In the genomic region with DNA sequence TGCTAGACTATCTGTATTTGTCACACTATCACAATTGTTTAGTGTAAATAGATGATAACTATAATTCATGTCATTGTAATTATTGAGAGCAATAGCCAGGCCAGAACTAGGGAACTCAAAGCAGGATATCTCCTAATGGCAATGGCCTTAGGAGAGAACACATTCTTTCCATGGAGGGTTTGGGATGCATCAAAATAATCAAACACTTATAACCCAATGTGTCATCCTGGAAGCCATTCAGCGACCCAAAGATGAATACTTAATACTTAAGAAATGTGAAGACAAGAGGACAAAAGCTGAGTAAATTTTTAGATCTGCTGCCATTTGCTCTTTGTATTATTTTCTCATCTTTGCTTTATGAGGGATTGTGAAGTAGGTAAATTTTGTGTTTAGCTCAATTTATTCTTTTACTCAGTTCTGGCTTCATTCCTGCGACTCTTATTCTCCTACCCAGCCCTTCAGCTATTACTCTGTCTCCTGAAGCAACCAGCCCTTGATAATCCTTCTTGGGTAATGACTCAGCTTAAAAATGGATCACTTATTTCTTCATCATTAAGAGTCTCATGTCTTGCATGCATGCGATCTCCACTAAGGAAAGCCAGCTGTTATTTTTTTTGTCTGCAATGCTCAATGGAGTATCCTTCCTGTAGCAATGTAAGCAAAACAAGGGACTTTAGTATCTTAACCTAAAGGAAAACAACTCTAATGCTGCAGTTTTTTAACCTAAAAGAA, we compare ENCODE assay signal across 28 cellular contexts. TPM values are rescaled to one million over a fixed set of nuclear protein-coding genes. Genes with fewer than 3 reads are reported as not detected.
DNase-seq lines count a peak whose midpoint lies in the region; ATAC-seq, FAIRE-seq and TF ChIP-seq lines count a peak whose summit lies in the region.
"Had no signal": no experiment of that assay in that cellular context is flagged by ENCODE, and none has a peak within 500 bp of the region (broad histone marks: within the 10 kb centered on the region; RNA-seq: fewer than 3 reads in every experiment).

No MANE protein-coding gene starts in this region.

- H3K9me2 ChIP-seq in hepatocyte (replicated peaks; ENCODE audit: insufficient read depth) = no peaks in the 10 kb centered on the region

- no peaks in the 10 kb centered on the region for H3K79me2 ChIP-seq in hepatocyte
- H3K79me2 ChIP-seq: parathyroid adenoma had no signal

- H3K4me1 Mint-ChIP-seq in HFFc6 (ENCODE audit: low read depth) = peaks cover 44% of the 10 kb centered on the region
- H3K4me1 Mint-ChIP-seq: activated naive CD4-positive, alpha-beta T cell treated with anti-CD3 and anti-CD28 coated beads, Interleukin-2, amount 50 U/mL, for 24 hours; brain; naive thymus-derived CD4-positive, alpha-beta T cell had no signal

- no peak overlapping the region for H3K4me2 ChIP-seq in hepatocyte
- H3K4me2 ChIP-seq: BLaER1 had no signal

- H3K9me3 ChIP-seq in hepatocyte (ENCODE audit: low read depth) = no peaks in the 10 kb centered on the region
- H3K9me3 ChIP-seq: BLaER1 had no signal

- H3K27me3 Mint-ChIP-seq in HFFc6 (ENCODE audit: insufficient read depth) = no peaks in the 10 kb centered on the region; the same call in 1 of the 2 replicates
- H3K27me3 Mint-ChIP-seq: dendritic cell treated with granulocyte-macrophage colony-stimulating factor and Interleukin-4, amounts not matched to agents 40 ng/mL and 50 ng/mL, for 4 days had no signal

- H3K36me3 ChIP-seq in bronchial epithelial cell (ENCODE audit: control insufficient read depth, insufficient read depth, low read length) (no peaks in the 10 kb centered on the region), hepatocyte (replicated peaks; ENCODE audit: insufficient read depth, low read depth) (no peaks in the 10 kb centered on the region)
- H3K36me3 ChIP-seq: BLaER1 had no signal

- no peaks in the 10 kb centered on the region for H3K9me3 Mint-ChIP-seq in HFFc6
- H3K9me3 Mint-ChIP-seq: activated CD8-positive, alpha-beta T cell treated with anti-CD3 and anti-CD28 coated beads for 36 hours; activated T-cell treated with anti-CD3 and anti-CD28 coated beads, Interleukin-2, amount 50 U/mL, for 4 hours; dendritic cell treated with granulocyte-macrophage colony-stimulating factor and Interleukin-4, amounts not matched to agents 40 ng/mL and 50 ng/mL, for 4 days; T-helper 1 cell treated with Interleukin-12 subunit alpha and Interleukin-12 subunit beta and Interleukin-4 antibody, amounts not matched to agents 30 μg/mL and 1 μg/mL, for 36 hours had no signal

- 82% methylated on average over 3 of the region's 3 CpGs for WGBS in hepatocyte (ENCODE audit: low lambda C conversion rate, missing lambda C conversion rate)

- no peaks in the 10 kb centered on the region for H3K4me1 ChIP-seq in hepatocyte (ENCODE audit: insufficient read depth)
- H3K4me1 ChIP-seq: BLaER1, parathyroid adenoma had no signal

- TF ChIP-seq CTCF in AG09309 (IDR thresholded peaks at IDR 0.05; ENCODE audit: control insufficient read depth, insufficient read depth, low read depth, low read length, missing control alignments) = no peak
- TF ChIP-seq CTCF in HFFc6 (IDR thresholded peaks at IDR 0.05) = no peak
- no peak for TF ChIP-seq CTCF in bronchial epithelial cell (IDR thresholded peaks at IDR 0.05; ENCODE audit: insufficient read depth, low read length, severe bottlenecking)
- no peak for TF ChIP-seq CTCF in hepatocyte (IDR thresholded peaks at IDR 0.05; ENCODE audit: poor library complexity)

- H2AFZ ChIP-seq in hepatocyte = no peak overlapping the region
- H2AFZ ChIP-seq: parathyroid adenoma had no signal

- H3K4me3 Mint-ChIP-seq in HFFc6 = peak overlapping the region; percentile 9; the same call in 1 of the 2 replicates
- H3K4me3 Mint-ChIP-seq: activated CD8-positive, alpha-beta T cell treated with anti-CD3 and anti-CD28 coated beads for 36 hours; activated naive CD4-positive, alpha-beta T cell treated with anti-CD3 and anti-CD28 coated beads, Interleukin-2, amount 50 U/mL, for 24 hours; activated T-cell treated with anti-CD3 and anti-CD28 coated beads, Interleukin-2, amount 50 U/mL, for 4 hours; brain; dendritic cell treated with granulocyte-macrophage colony-stimulating factor and Interleukin-4, amounts not matched to agents 40 ng/mL and 50 ng/mL, for 4 days; naive thymus-derived CD4-positive, alpha-beta T cell; T-helper 1 cell treated with Interleukin-12 subunit alpha and Interleukin-12 subunit beta and Interleukin-4 antibody, amounts not matched to agents 30 μg/mL and 1 μg/mL, for 36 hours had no signal

- H3K27ac Mint-ChIP-seq in HFFc6 = peak overlapping the region; percentile 70
- H3K27ac Mint-ChIP-seq: activated CD8-positive, alpha-beta T cell treated with anti-CD3 and anti-CD28 coated beads for 36 hours; activated naive CD4-positive, alpha-beta T cell treated with anti-CD3 and anti-CD28 coated beads, Interleukin-2, amount 50 U/mL, for 24 hours; brain; dendritic cell treated with granulocyte-macrophage colony-stimulating factor and Interleukin-4, amounts not matched to agents 40 ng/mL and 50 ng/mL, for 4 days; naive thymus-derived CD4-positive, alpha-beta T cell; T-helper 1 cell treated with Interleukin-12 subunit alpha and Interleukin-12 subunit beta and Interleukin-4 antibody, amounts not matched to agents 30 μg/mL and 1 μg/mL, for 36 hours had no signal

- no peak overlapping the region for H3K4me3 ChIP-seq in AG09309 (ENCODE audit: control insufficient read depth, low read depth, low read length)
- no peak overlapping the region for H3K4me3 ChIP-seq in bronchial epithelial cell (ENCODE audit: low read depth, low read length)
- H3K4me3 ChIP-seq in hepatocyte = no peak overlapping the region
- H3K4me3 ChIP-seq: BLaER1 had no signal

- H3K27ac ChIP-seq in hepatocyte = no peak overlapping the region
- H3K27ac ChIP-seq: BLaER1, parathyroid adenoma had no signal

- peak; percentile 69 for DNase-seq in AG09309 (ENCODE audit: low read depth)
- DNase-seq in HFFc6 = peak; percentile 58
- DNase-seq in bronchial epithelial cell (ENCODE audit: low read depth) = peak; percentile 8
- DNase-seq in kidney glomerular epithelial cell (lab: John Stamatoyannopoulos, UW) = peak; percentile 78
- DNase-seq in NAMALWA (ENCODE audit: low spot score) = no peak
- no peak for DNase-seq in activated naive CD4-positive, alpha-beta T cell treated with anti-CD3 and anti-CD28 coated beads, Interleukin-2, amount 50 U/mL, for 16 hours
- DNase-seq in hepatocyte (ENCODE audit: low spot score) = no peak
- DNase-seq: activated CD8-positive, alpha-beta T cell treated with anti-CD3 and anti-CD28 coated beads for 36 hours; activated T-cell treated with anti-CD3 and anti-CD28 coated beads, Interleukin-2, amount 50 U/mL, for 4 hours; GF-D8; MM.1S; naive thymus-derived CD4-positive, alpha-beta T cell; NCI-H2029; NCI-H446; stimulated activated CD4-positive, alpha-beta T cell treated with anti-CD3 and anti-CD28 coated beads, Interleukin-2, amount 100 ng/mL, for 48 hours had no signal

- peaks cover 5% of the 10 kb centered on the region; the same call in 1 of the 2 replicates for H3K36me3 Mint-ChIP-seq in HFFc6 (ENCODE audit: low read depth)
- H3K36me3 Mint-ChIP-seq: activated naive CD4-positive, alpha-beta T cell treated with anti-CD3 and anti-CD28 coated beads, Interleukin-2, amount 50 U/mL, for 24 hours; brain; naive thymus-derived CD4-positive, alpha-beta T cell had no signal

- no peak for FAIRE-seq in bronchial epithelial cell (lab: Jason Lieb, UNC)
- FAIRE-seq: endothelial cell of umbilical vein, HTR-8/SVneo, urothelium cell line had no signal

- no peak for ATAC-seq in HG03565 (IDR thresholded peaks at IDR 0.05; ENCODE audit: unreplicated experiment)
- ATAC-seq: activated CD8-positive, alpha-beta T cell treated with anti-CD3 and anti-CD28 coated beads for 36 hours; activated T-cell treated with anti-CD3 and anti-CD28 coated beads, Interleukin-2, amount 50 U/mL, for 4 hours; naive thymus-derived CD4-positive, alpha-beta T cell; Right ventricle myocardium inferior had no signal

- no peaks in the 10 kb centered on the region for H4K20me1 ChIP-seq in hepatocyte (ENCODE audit: insufficient read depth, poor library complexity, severe bottlenecking)
- H4K20me1 ChIP-seq: BLaER1 had no signal

- H3K27me3 ChIP-seq in bronchial epithelial cell (ENCODE audit: control insufficient read depth, insufficient read depth, low read length) = no peaks in the 10 kb centered on the region
- peaks cover 10% of the 10 kb centered on the region for H3K27me3 ChIP-seq in hepatocyte
- H3K27me3 ChIP-seq: BLaER1 had no signal

RNA-seq across cellular contexts. Expression of gene OR4F15, which starts 2.0 kb away (rescaled TPM):
- under 1 TPM; 0.14 to 0.27 (median 0.23) TPM for total RNA-seq in HFFc6 (2021; fragmentation: NEBNext Ultra II Directional; extraction: Animal tissue kit (Norgen Biotek cat#: 25700))
- total RNA-seq in bronchial epithelial cell (not detected in 2 replicates), hepatocyte (not detected in 2 replicates)
- polyA plus RNA-seq in hepatocyte = not detected in 2 replicates
- total RNA-seq: activated CD8-positive, alpha-beta T cell treated with anti-CD3 and anti-CD28 coated beads for 36 hours; activated T-cell treated with anti-CD3 and anti-CD28 coated beads, Interleukin-2, amount 50 U/mL, for 4 hours; endothelial cell of umbilical vein; lung microvascular endothelial cell; Right ventricle myocardium inferior; skeletal muscle tissue had no signal
- polyA plus RNA-seq: endothelial cell of umbilical vein; naive thymus-derived CD4-positive, alpha-beta T cell had no signal

RNA-seq across cellular contexts. Expression of gene OR4F6, which starts 10.7 kb away (rescaled TPM):
- total RNA-seq in HFFc6 (2021; fragmentation: NEBNext Ultra II Directional; extraction: Animal tissue kit (Norgen Biotek cat#: 25700)) = not detected
- total RNA-seq in bronchial epithelial cell (not detected in 2 replicates), hepatocyte (not detected in 2 replicates)
- not detected in 2 replicates for polyA plus RNA-seq in hepatocyte
- total RNA-seq: activated CD8-positive, alpha-beta T cell treated with anti-CD3 and anti-CD28 coated beads for 36 hours; activated T-cell treated with anti-CD3 and anti-CD28 coated beads, Interleukin-2, amount 50 U/mL, for 4 hours; endothelial cell of umbilical vein; lung microvascular endothelial cell; naive thymus-derived CD4-positive, alpha-beta T cell; Right ventricle myocardium inferior; skeletal muscle tissue had no signal
- polyA plus RNA-seq: endothelial cell of umbilical vein; naive thymus-derived CD4-positive, alpha-beta T cell had no signal

Comparison
In these comparisons a context has a peak if more than half of its experiments do, and no peak if none do; other contexts are left out.
1. DNase-seq: peak in AG09309 (single experiment), HFFc6 (single experiment), bronchial epithelial cell (single experiment) and kidney glomerular epithelial cell (single experiment); none in NAMALWA (single experiment), activated naive CD4-positive, alpha-beta T cell treated with anti-CD3 and anti-CD28 coated beads, Interleukin-2, amount 50 U/mL, for 16 hours (single experiment) and hepatocyte (single experiment).